In genomic region chr2:208025037-208025813, GRCh38 we compare ENCODE assay signal across 8 cellular contexts. TPM values are rescaled to one million over a fixed set of nuclear protein-coding genes. Genes with fewer than 3 reads are reported as not detected.
A peak's percentile ranks its signal among the peaks of the same experiment; 100 is the strongest.
DNase-seq lines count a peak whose midpoint lies in the region; ATAC-seq and TF ChIP-seq lines count a peak whose summit lies in the region.

Gene PLEKHM3, minus strand, starts transcription at chr2:208025527. Its CDS starts 23,888 bp downstream, at chr2:208001639.

- H3K27me3 Mint-ChIP-seq in CD4-positive, alpha-beta memory T cell = no peaks in the 10 kb centered on the region
- H3K27me3 Mint-ChIP-seq in endothelial cell (ENCODE audit: unreplicated experiment) = peaks cover 2% of the 10 kb centered on the region

- peak within 1 kb of the TSS; percentile 45 to 96 (median 95) for H3K27ac Mint-ChIP-seq in CD4-positive, alpha-beta memory T cell
- peak within 1 kb of the TSS; percentile 86 for H3K27ac Mint-ChIP-seq in endothelial cell (ENCODE audit: unreplicated experiment)

- no peaks in the 10 kb centered on the region for H3K9me3 ChIP-seq in CD4-positive, alpha-beta memory T cell (ENCODE audit: control insufficient read depth in 1 of 2, low read length in 2 of 2)
- H3K9me3 ChIP-seq in NT2/D1 (ENCODE audit: insufficient read depth, low read length) = no peaks in the 10 kb centered on the region

- peak within 1 kb of the TSS; percentile 90 to 98 (median 93) for H3K4me3 Mint-ChIP-seq in CD4-positive, alpha-beta memory T cell
- H3K4me3 Mint-ChIP-seq in endothelial cell (ENCODE audit: unreplicated experiment) = peak within 1 kb of the TSS; percentile 99

- H3K4me1 Mint-ChIP-seq in CD4-positive, alpha-beta memory T cell = peaks cover 14 to 28% (median 19%) of the 10 kb centered on the region in 4 donors
- H3K4me1 Mint-ChIP-seq in endothelial cell (ENCODE audit: unreplicated experiment) = peaks cover 9% of the 10 kb centered on the region

- H3K9me3 Mint-ChIP-seq in CD4-positive, alpha-beta memory T cell = no peaks in the 10 kb centered on the region
- no peaks in the 10 kb centered on the region for H3K9me3 Mint-ChIP-seq in endothelial cell (ENCODE audit: unreplicated experiment)

- peak within 1 kb of the TSS; percentile 79 for H3K9ac ChIP-seq in NT2/D1 (ENCODE audit: insufficient read length, low read depth)

- CTCF ChIA-PET in CD4-positive, alpha-beta memory T cell (lab: Charles Lee; ENCODE audit: partially characterized antibody) = interaction anchor here (0.6 to 4.1 kb wide), 6 partner anchors 9 to 399 kb away, joined by 3 to 18 read pairs (median 4); no protein-coding TSS in a partner anchor

- peaks cover 0 to 10% of the 10 kb centered on the region in 2 donors for H3K36me3 Mint-ChIP-seq in CD4-positive, alpha-beta memory T cell
- H3K36me3 Mint-ChIP-seq in endothelial cell (ENCODE audit: low read depth, unreplicated experiment) = no peaks in the 10 kb centered on the region

- H3K27me3 ChIP-seq in CD4-positive, alpha-beta memory T cell (ENCODE audit: insufficient read depth, low read length) = no peaks in the 10 kb centered on the region
- H3K27me3 ChIP-seq in NT2/D1 (ENCODE audit: insufficient read depth, insufficient read length) = no peaks in the 10 kb centered on the region

- H3K36me3 ChIP-seq in CD4-positive, alpha-beta memory T cell (ENCODE audit: insufficient read depth, low read length) = no peaks in the 10 kb centered on the region
- no peaks in the 10 kb centered on the region for H3K36me3 ChIP-seq in NT2/D1 (ENCODE audit: insufficient read depth, insufficient read length, low read length)

- peak; percentile 43 to 69 (median 61) for DNase-seq in CD4-positive, alpha-beta memory T cell
- DNase-seq in NT2/D1 (ENCODE audit: low read depth, low spot score) (peak; percentile 84), endothelial cell (ENCODE audit: low spot score) (peak; percentile 85), midbrain (lab: John Stamatoyannopoulos, UW) (peak; percentile 89)
- peak; percentile 56 for DNase-seq in activated CD8-positive, alpha-beta memory T cell treated with anti-CD3 and anti-CD28 coated beads, Interleukin-2, amount 50 U/mL, for 24 hours (ENCODE audit: extremely low read depth)
- DNase-seq in stimulated activated CD8-positive, alpha-beta memory T cell treated with anti-CD3 and anti-CD28 coated beads, Interleukin-2, amount 100 ng/mL, for 1 hour (ENCODE audit: low read depth in 2 of 2) = peak; percentile 53 to 59

- POLR2A ChIA-PET in CD4-positive, alpha-beta memory T cell (lab: Charles Lee; ENCODE audit: partially characterized antibody) = interaction anchor here (0.6 to 3.4 kb wide), 8 partner anchors 9 to 520 kb away, joined by 3 to 31 read pairs (median 4); partner anchors contain the start of genes CCNYL1, CREB1, METTL21A and PIKFYVE

- peak within 1 kb of the TSS; percentile 71 for H3K27ac ChIP-seq in CD4-positive, alpha-beta memory T cell (ENCODE audit: low read depth, low read length)

- ATAC-seq in GM19372 (IDR thresholded peaks at IDR 0.05; ENCODE audit: low read depth, unreplicated experiment) (peak; percentile 94), HG03520 (IDR thresholded peaks at IDR 0.05; ENCODE audit: unreplicated experiment) (peak; percentile 88)

- H3K4me1 ChIP-seq in CD4-positive, alpha-beta memory T cell (ENCODE audit: insufficient read depth, low read length) = peaks cover 14% of the 10 kb centered on the region
- H3K4me1 ChIP-seq in NT2/D1 (ENCODE audit: insufficient read depth, insufficient read length) = peaks cover 2% of the 10 kb centered on the region

- TF ChIP-seq CTCF in endothelial cell (IDR thresholded peaks at IDR 0.05; ENCODE audit: unreplicated experiment) = no peak

- intact Hi-C loops in CD4-positive, alpha-beta memory T cell (cut with micrococcal nuclease) = loop anchor here (1.0 to 5.0 kb wide), 5 partner anchors 14 to 1258 kb away; partner anchors contain the start of genes CCNYL1, CREB1, FASTKD2 and MDH1B

- H3K4me3 ChIP-seq in CD4-positive, alpha-beta memory T cell (ENCODE audit: low read length in 2 of 2) = peak within 1 kb of the TSS; percentile 83 to 92
- peak within 1 kb of the TSS; percentile 85 for H3K4me3 ChIP-seq in NT2/D1 (ENCODE audit: insufficient read length, low read depth)

RNA-seq across cellular contexts. Expression of gene PLEKHM3, which starts in this region (rescaled TPM):
- 10 to 100 TPM; 14.7 to 16.1 TPM for total RNA-seq in CD4-positive, alpha-beta memory T cell
- polyA plus RNA-seq in CD4-positive, alpha-beta memory T cell = 1 to 10 TPM; 2.9 to 3.9 TPM
- 10.4 TPM for total RNA-seq in endothelial cell (ENCODE audit: unreplicated experiment)

Comparison
In these comparisons a context has a peak if more than half of its experiments do, and no peak if none do; other contexts are left out.
1. Peak in every context shown above with its lines: DNase-seq, ATAC-seq, H3K4me3 ChIP-seq and H3K27ac ChIP-seq.